Comparison of ENCODE assay signal across 25 cellular contexts in the genomic region with DNA sequence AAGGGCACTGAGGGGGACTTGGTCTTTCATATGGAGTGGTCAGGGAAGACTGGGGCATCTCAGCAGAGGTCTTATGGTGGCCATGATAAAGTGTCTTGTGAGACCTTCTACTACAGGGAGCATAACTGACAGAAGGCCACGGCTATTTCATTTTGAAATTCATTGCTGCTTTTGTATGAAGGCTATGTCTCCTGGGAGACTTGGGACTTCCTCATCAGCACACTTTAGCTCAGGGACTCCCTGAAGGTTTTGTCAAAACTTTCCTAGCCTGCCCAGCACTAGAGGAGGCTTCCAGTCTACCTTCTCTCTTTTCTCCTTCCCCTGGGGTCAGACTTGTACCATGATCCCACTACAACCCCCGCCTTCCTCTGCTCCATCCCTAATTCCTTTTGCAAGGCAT.
"Had no signal": no experiment of that assay in that cellular context is flagged by ENCODE, and none has a peak within 500 bp of the region (broad histone marks: within the 10 kb centered on the region; RNA-seq: fewer than 3 reads in every experiment).

No MANE protein-coding gene starts in this region.

- H3K36me3 Mint-ChIP-seq: mesothelial cell of epicardium; naive thymus-derived CD4-positive, alpha-beta T cell; natural killer cell treated with Interleukin-12 subunit alpha and Interleukin-12 subunit beta and Interleukin-15 and Interleukin-18, amount 100 ng/mL, for 72 hours had no signal

- ATAC-seq: heart right ventricle; naive thymus-derived CD4-positive, alpha-beta T cell; natural killer cell treated with Interleukin-12 subunit alpha and Interleukin-12 subunit beta and Interleukin-15 and Interleukin-18, amount 100 ng/mL, for 72 hours; right cardiac atrium; sciatic nerve; stimulated activated naive CD8-positive, alpha-beta T cell treated with anti-CD3 and anti-CD28 coated beads, Interleukin-15, amount 100 ng/mL, for 72 hours had no signal

- H3K9me3 Mint-ChIP-seq: mesothelial cell of epicardium; natural killer cell treated with Interleukin-12 subunit alpha and Interleukin-12 subunit beta and Interleukin-15 and Interleukin-18, amount 100 ng/mL, for 72 hours; stimulated activated naive CD8-positive, alpha-beta T cell treated with anti-CD3 and anti-CD28 coated beads, Interleukin-15, amount 100 ng/mL, for 72 hours had no signal

- H3K27ac Mint-ChIP-seq: mesothelial cell of epicardium; naive thymus-derived CD4-positive, alpha-beta T cell; natural killer cell treated with Interleukin-12 subunit alpha and Interleukin-12 subunit beta and Interleukin-15 and Interleukin-18, amount 100 ng/mL, for 72 hours; progenitor cell of endocrine pancreas had no signal

- DNase-seq: heart right ventricle; islet precursor cell; left ventricle myocardium inferior; mesendoderm; naive thymus-derived CD4-positive, alpha-beta T cell; ovary; right cardiac atrium; stimulated activated CD4-positive, alpha-beta T cell treated with anti-CD3 and anti-CD28 coated beads, Interleukin-12 subunit alpha, Interleukin-12 subunit beta, amount 100 ng/mL, for 4 hours; stimulated activated CD4-positive, alpha-beta T cell treated with anti-CD3 and anti-CD28 coated beads, Interleukin-15, amount 100 ng/mL, for 24 hours; stimulated activated CD4-positive, alpha-beta T cell treated with anti-CD3 and anti-CD28 coated beads, Interleukin-2, amount 100 ng/mL, for 24 hours; stimulated activated CD4-positive, alpha-beta T cell treated with anti-CD3 and anti-CD28 coated beads, Interleukin-4, amount 100 ng/mL, for 1 hour; stimulated activated naive CD4-positive, alpha-beta T cell; stimulated activated naive CD8-positive, alpha-beta T cell treated with anti-CD3 and anti-CD28 coated beads, Interleukin-15, amount 100 ng/mL, for 72 hours; substantia nigra; upper lobe of left lung had no signal

- H3K36me3 ChIP-seq: heart right ventricle, left ventricle myocardium inferior, neutrophil, ovary, tibial nerve, upper lobe of left lung had no signal

- H3K4me3 ChIP-seq: heart right ventricle, hepatocyte, left ventricle myocardium inferior, lung, ovary, skin epidermis, tibial nerve, upper lobe of left lung had no signal

- H3K9me3 ChIP-seq: heart right ventricle, left ventricle myocardium inferior, neutrophil, ovary, tibial nerve, upper lobe of left lung had no signal

- H3K4me3 Mint-ChIP-seq: mesothelial cell of epicardium; naive thymus-derived CD4-positive, alpha-beta T cell; natural killer cell treated with Interleukin-12 subunit alpha and Interleukin-12 subunit beta and Interleukin-15 and Interleukin-18, amount 100 ng/mL, for 72 hours; neural crest cell; stimulated activated naive CD8-positive, alpha-beta T cell treated with anti-CD3 and anti-CD28 coated beads, Interleukin-15, amount 100 ng/mL, for 72 hours had no signal

- H3K4me1 Mint-ChIP-seq: naive thymus-derived CD4-positive, alpha-beta T cell; stimulated activated naive CD8-positive, alpha-beta T cell treated with anti-CD3 and anti-CD28 coated beads, Interleukin-15, amount 100 ng/mL, for 72 hours had no signal

- H3K79me2 ChIP-seq: hepatocyte had no signal

- H3K27me3 ChIP-seq: hepatocyte, ovary, tibial nerve, upper lobe of left lung had no signal

- H3K4me2 ChIP-seq: hepatocyte had no signal

- H3K27ac ChIP-seq: heart right ventricle, hepatocyte, left ventricle myocardium inferior, neutrophil, ovary, skin epidermis, tibial nerve, upper lobe of left lung had no signal

- H2AFZ ChIP-seq: hepatocyte had no signal
